ENCODE assay signal across 8 cellular contexts in the genomic region with DNA sequence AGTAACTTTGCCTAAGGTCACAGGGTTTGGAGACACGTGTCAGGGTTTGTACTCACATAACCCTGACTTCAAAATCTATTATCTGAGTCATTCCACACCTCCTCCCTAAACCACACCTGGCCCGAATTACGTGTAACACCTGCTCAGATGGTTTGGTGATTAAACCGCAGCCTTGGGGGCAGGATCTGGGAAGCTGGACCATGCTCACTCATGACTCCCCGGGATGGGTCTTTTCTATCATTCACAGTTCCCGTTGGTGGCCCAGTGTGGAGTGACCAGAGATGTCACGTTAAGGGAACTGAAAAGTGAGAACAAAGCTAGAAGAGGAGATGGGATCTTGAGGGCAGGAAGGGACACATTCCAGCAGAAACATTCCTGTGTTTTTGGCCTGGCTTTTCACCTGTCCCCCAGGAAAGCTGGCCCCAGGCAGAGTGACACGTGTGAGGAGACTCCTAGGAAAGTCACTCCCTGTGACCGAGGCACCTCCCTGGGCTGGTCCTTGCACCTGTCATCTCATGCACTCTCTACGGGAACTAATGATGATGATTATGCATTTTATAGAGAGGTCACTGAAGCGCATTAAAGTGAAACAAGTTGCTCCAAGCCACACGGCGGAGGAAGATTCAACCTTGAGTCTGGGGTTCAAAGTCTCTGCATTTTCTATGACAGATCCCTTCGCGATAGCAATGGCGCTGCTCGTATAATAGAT.
DNase-seq lines count a peak whose midpoint lies in the region; ATAC-seq and TF ChIP-seq lines count a peak whose summit lies in the region.

No MANE protein-coding gene starts in this region.

- peak; percentile 68 for ATAC-seq in HG02678 (IDR thresholded peaks at IDR 0.05; ENCODE audit: unreplicated experiment)

- H3K27me3 ChIP-seq in WERI-Rb-1 (ENCODE audit: insufficient read depth, low read depth, severe bottlenecking), result no peaks in the 10 kb centered on the region

- DNase-seq in GM10248 (ENCODE audit: extremely low spot score), result peak; percentile 38
- DNase-seq in activated CD4-positive, alpha-beta T cell treated with anti-CD3 and anti-CD28 coated beads for 4 hours, result peak; percentile 47 to 55
- DNase-seq in islet precursor cell, result peak; percentile 44
- DNase-seq in WERI-Rb-1, result no peak
- DNase-seq in middle frontal gyrus (ENCODE audit: extremely low spot score, low spot score), result no peak
- DNase-seq in NCI-H526 (lab: John Stamatoyannopoulos, UW), result no peak
- DNase-seq in globus pallidus (ENCODE audit: low spot score), result no peak

- no peak overlapping the region for H3K27ac ChIP-seq in WERI-Rb-1

- CTCF ChIA-PET in GM10248 (lab: Yijun Ruan, JAX), result no interaction called here

- H3K9me3 ChIP-seq in WERI-Rb-1 (ENCODE audit: severe bottlenecking), result no peaks in the 10 kb centered on the region

- no peak overlapping the region for H3K4me3 ChIP-seq in WERI-Rb-1 (ENCODE audit: low read depth, low read length)

- POLR2A ChIA-PET in GM10248 (lab: Yijun Ruan, JAX), result no interaction called here

- TF ChIP-seq CTCF in GM10248 (IDR thresholded peaks at IDR 0.05; ENCODE audit: control extremely low read depth, extremely low read depth, low read depth, missing control alignments) (no peak), WERI-Rb-1 (IDR thresholded peaks at IDR 0.05; ENCODE audit: low read depth, low read length) (no peak)

- no peaks in the 10 kb centered on the region for H3K36me3 ChIP-seq in WERI-Rb-1

Comparison
In these comparisons a context has a peak if more than half of its experiments do, and no peak if none do; other contexts are left out.
1. DNase-seq: peak in GM10248 (single experiment), activated CD4-positive, alpha-beta T cell treated with anti-CD3 and anti-CD28 coated beads for 4 hours (2 of 2) and islet precursor cell (single experiment); none in WERI-Rb-1 (single experiment), middle frontal gyrus (single experiment), NCI-H526 (0 of 2) and globus pallidus (single experiment).